1 cellular context compared by ENCODE assay signal in the genomic region with DNA sequence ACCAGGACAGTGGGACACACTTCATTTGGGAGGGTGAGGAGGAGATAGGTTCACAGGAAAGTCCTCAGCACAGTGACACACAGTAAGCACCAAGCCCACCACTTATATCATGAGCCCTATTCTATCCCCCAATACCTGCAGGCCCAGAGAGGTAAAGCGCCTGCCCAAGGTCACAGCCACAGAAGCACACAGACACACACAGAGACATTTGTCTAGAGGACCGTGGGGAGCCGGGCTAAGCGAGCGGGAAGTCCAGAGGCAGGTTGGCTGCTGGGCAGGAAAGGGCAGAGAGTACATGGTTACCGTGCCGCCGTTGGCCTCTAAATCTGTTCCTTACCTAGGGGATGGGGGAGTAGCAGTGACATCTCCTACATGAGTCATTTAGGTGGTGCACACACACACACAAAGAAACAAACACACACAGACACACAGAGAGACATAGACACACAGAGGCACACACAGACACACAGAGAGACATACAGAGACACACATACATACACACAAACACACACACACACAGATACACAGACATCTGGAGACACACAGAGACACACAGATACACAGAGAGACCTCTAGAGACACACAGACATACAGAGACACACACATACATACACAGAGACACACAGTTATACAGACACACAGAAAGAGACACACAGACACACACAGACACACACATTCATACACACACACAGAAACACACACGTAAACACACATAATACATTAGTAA.
TF ChIP-seq lines count a peak whose summit lies in the region.

No MANE protein-coding gene starts in this region.

TF ChIP-seq in K562, 482 proteins besides CTCF, POLR2A, EP300 and RAD21 (continued from another document and continues in another):
- TF ChIP-seq, protein P1, sequence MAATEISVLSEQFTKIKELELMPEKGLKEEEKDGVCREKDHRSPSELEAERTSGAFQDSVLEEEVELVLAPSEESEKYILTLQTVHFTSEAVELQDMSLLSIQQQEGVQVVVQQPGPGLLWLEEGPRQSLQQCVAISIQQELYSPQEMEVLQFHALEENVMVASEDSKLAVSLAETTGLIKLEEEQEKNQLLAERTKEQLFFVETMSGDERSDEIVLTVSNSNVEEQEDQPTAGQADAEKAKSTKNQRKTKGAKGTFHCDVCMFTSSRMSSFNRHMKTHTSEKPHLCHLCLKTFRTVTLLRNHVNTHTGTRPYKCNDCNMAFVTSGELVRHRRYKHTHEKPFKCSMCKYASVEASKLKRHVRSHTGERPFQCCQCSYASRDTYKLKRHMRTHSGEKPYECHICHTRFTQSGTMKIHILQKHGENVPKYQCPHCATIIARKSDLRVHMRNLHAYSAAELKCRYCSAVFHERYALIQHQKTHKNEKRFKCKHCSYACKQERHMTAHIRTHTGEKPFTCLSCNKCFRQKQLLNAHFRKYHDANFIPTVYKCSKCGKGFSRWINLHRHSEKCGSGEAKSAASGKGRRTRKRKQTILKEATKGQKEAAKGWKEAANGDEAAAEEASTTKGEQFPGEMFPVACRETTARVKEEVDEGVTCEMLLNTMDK (IDR thresholded peaks at IDR 0.05; ENCODE audit: borderline replicate concordance, insufficient read depth, low read depth, low read length, poor library complexity, severe bottlenecking): no peak
- TF ChIP-seq TGIF2 (CRISPR knock-in tag; IDR thresholded peaks at IDR 0.05) (no peak), IFI16 (CRISPR knock-in tag; IDR thresholded peaks at IDR 0.05) (no peak), TEAD1 (CRISPR knock-in tag; IDR thresholded peaks at IDR 0.05) (no peak), HDAC3 (IDR thresholded peaks at IDR 0.05; ENCODE audit: borderline replicate concordance, partially characterized antibody) (no peak), ETV1 (tag; conservative IDR thresholded peaks at IDR 0.05; ENCODE audit: low read depth) (no peak), GABPA (tag; conservative IDR thresholded peaks at IDR 0.05; ENCODE audit: low read depth) (no peak), RFX1 (IDR thresholded peaks at IDR 0.05) (no peak), KAT7 (CRISPR knock-in tag; IDR thresholded peaks at IDR 0.05; ENCODE audit: borderline replicate concordance) (no peak), NCOA4 (IDR thresholded peaks at IDR 0.05; ENCODE audit: partially characterized antibody) (no peak), ZSCAN32 (CRISPR knock-in tag; IDR thresholded peaks at IDR 0.05) (no peak), EZH2 (IDR thresholded peaks at IDR 0.05; ENCODE audit: borderline replicate concordance, low read depth, low read length) (no peak), ZNF57 (CRISPR knock-in tag; IDR thresholded peaks at IDR 0.05) (no peak), CCNT2 (IDR thresholded peaks at IDR 0.05; ENCODE audit: borderline replicate concordance, extremely low read depth, insufficient read length, low read depth, low read length) (no peak), JUNB (CRISPR knock-in tag; conservative IDR thresholded peaks at IDR 0.05) (no peak), CXXC5 (CRISPR knock-in tag; IDR thresholded peaks at IDR 0.05) (no peak), MAZ (CRISPR knock-in tag; conservative IDR thresholded peaks at IDR 0.05 in 1 of 2, IDR thresholded peaks at IDR 0.05 in 1 of 2) (no peak), ZNF165 (CRISPR knock-in tag; IDR thresholded peaks at IDR 0.05; ENCODE audit: borderline replicate concordance) (no peak), FOXK2 (conservative IDR thresholded peaks at IDR 0.05 in 1 of 2, IDR thresholded peaks at IDR 0.05 in 1 of 2; ENCODE audit: low read depth in 2 of 2) (0 out of 4 replicates have a peak, but pooled peaks have one; percentile 37 to 66), HOXB6 (CRISPR knock-in tag; IDR thresholded peaks at IDR 0.05; ENCODE audit: borderline replicate concordance) (no peak), ZNF140 (CRISPR knock-in tag; IDR thresholded peaks at IDR 0.05) (no peak)
- TF ChIP-seq, protein P2, sequence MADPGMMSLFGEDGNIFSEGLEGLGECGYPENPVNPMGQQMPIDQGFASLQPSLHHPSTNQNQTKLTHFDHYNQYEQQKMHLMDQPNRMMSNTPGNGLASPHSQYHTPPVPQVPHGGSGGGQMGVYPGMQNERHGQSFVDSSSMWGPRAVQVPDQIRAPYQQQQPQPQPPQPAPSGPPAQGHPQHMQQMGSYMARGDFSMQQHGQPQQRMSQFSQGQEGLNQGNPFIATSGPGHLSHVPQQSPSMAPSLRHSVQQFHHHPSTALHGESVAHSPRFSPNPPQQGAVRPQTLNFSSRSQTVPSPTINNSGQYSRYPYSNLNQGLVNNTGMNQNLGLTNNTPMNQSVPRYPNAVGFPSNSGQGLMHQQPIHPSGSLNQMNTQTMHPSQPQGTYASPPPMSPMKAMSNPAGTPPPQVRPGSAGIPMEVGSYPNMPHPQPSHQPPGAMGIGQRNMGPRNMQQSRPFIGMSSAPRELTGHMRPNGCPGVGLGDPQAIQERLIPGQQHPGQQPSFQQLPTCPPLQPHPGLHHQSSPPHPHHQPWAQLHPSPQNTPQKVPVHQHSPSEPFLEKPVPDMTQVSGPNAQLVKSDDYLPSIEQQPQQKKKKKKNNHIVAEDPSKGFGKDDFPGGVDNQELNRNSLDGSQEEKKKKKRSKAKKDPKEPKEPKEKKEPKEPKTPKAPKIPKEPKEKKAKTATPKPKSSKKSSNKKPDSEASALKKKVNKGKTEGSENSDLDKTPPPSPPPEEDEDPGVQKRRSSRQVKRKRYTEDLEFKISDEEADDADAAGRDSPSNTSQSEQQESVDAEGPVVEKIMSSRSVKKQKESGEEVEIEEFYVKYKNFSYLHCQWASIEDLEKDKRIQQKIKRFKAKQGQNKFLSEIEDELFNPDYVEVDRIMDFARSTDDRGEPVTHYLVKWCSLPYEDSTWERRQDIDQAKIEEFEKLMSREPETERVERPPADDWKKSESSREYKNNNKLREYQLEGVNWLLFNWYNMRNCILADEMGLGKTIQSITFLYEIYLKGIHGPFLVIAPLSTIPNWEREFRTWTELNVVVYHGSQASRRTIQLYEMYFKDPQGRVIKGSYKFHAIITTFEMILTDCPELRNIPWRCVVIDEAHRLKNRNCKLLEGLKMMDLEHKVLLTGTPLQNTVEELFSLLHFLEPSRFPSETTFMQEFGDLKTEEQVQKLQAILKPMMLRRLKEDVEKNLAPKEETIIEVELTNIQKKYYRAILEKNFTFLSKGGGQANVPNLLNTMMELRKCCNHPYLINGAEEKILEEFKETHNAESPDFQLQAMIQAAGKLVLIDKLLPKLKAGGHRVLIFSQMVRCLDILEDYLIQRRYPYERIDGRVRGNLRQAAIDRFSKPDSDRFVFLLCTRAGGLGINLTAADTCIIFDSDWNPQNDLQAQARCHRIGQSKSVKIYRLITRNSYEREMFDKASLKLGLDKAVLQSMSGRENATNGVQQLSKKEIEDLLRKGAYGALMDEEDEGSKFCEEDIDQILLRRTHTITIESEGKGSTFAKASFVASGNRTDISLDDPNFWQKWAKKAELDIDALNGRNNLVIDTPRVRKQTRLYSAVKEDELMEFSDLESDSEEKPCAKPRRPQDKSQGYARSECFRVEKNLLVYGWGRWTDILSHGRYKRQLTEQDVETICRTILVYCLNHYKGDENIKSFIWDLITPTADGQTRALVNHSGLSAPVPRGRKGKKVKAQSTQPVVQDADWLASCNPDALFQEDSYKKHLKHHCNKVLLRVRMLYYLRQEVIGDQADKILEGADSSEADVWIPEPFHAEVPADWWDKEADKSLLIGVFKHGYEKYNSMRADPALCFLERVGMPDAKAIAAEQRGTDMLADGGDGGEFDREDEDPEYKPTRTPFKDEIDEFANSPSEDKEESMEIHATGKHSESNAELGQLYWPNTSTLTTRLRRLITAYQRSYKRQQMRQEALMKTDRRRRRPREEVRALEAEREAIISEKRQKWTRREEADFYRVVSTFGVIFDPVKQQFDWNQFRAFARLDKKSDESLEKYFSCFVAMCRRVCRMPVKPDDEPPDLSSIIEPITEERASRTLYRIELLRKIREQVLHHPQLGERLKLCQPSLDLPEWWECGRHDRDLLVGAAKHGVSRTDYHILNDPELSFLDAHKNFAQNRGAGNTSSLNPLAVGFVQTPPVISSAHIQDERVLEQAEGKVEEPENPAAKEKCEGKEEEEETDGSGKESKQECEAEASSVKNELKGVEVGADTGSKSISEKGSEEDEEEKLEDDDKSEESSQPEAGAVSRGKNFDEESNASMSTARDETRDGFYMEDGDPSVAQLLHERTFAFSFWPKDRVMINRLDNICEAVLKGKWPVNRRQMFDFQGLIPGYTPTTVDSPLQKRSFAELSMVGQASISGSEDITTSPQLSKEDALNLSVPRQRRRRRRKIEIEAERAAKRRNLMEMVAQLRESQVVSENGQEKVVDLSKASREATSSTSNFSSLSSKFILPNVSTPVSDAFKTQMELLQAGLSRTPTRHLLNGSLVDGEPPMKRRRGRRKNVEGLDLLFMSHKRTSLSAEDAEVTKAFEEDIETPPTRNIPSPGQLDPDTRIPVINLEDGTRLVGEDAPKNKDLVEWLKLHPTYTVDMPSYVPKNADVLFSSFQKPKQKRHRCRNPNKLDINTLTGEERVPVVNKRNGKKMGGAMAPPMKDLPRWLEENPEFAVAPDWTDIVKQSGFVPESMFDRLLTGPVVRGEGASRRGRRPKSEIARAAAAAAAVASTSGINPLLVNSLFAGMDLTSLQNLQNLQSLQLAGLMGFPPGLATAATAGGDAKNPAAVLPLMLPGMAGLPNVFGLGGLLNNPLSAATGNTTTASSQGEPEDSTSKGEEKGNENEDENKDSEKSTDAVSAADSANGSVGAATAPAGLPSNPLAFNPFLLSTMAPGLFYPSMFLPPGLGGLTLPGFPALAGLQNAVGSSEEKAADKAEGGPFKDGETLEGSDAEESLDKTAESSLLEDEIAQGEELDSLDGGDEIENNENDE (IDR thresholded peaks at IDR 0.05; ENCODE audit: low read depth, low read length): no peak
- TF ChIP-seq, protein P3, sequence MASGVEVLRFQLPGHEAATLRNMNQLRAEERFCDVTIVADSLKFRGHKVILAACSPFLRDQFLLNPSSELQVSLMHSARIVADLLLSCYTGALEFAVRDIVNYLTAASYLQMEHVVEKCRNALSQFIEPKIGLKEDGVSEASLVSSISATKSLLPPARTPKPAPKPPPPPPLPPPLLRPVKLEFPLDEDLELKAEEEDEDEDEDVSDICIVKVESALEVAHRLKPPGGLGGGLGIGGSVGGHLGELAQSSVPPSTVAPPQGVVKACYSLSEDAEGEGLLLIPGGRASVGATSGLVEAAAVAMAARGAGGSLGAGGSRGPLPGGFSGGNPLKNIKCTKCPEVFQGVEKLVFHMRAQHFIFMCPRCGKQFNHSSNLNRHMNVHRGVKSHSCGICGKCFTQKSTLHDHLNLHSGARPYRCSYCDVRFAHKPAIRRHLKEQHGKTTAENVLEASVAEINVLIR (CRISPR knock-in tag; IDR thresholded peaks at IDR 0.05): no peak
- TF ChIP-seq, protein P4, sequence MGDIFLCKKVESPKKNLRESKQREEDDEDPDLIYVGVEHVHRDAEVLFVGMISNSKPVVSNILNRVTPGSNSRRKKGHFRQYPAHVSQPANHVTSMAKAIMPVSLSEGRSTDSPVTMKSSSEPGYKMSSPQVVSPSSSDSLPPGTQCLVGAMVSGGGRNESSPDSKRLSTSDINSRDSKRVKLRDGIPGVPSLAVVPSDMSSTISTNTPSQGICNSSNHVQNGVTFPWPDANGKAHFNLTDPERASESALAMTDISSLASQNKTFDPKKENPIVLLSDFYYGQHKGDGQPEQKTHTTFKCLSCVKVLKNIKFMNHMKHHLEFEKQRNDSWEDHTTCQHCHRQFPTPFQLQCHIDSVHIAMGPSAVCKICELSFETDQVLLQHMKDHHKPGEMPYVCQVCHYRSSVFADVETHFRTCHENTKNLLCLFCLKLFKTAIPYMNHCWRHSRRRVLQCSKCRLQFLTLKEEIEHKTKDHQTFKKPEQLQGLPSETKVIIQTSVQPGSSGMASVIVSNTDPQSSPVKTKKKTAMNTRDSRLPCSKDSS (IDR thresholded peaks at IDR 0.05; ENCODE audit: low read depth, partially characterized antibody): peak; percentile 11
- TF ChIP-seq, protein P5, sequence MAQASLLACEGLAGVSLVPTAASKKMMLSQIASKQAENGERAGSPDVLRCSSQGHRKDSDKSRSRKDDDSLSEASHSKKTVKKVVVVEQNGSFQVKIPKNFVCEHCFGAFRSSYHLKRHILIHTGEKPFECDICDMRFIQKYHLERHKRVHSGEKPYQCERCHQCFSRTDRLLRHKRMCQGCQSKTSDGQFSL (CRISPR knock-in tag; IDR thresholded peaks at IDR 0.05): no peak
- TF ChIP-seq, protein P5 (tag; IDR thresholded peaks at IDR 0.05): no peak
- TF ChIP-seq, protein P6, sequence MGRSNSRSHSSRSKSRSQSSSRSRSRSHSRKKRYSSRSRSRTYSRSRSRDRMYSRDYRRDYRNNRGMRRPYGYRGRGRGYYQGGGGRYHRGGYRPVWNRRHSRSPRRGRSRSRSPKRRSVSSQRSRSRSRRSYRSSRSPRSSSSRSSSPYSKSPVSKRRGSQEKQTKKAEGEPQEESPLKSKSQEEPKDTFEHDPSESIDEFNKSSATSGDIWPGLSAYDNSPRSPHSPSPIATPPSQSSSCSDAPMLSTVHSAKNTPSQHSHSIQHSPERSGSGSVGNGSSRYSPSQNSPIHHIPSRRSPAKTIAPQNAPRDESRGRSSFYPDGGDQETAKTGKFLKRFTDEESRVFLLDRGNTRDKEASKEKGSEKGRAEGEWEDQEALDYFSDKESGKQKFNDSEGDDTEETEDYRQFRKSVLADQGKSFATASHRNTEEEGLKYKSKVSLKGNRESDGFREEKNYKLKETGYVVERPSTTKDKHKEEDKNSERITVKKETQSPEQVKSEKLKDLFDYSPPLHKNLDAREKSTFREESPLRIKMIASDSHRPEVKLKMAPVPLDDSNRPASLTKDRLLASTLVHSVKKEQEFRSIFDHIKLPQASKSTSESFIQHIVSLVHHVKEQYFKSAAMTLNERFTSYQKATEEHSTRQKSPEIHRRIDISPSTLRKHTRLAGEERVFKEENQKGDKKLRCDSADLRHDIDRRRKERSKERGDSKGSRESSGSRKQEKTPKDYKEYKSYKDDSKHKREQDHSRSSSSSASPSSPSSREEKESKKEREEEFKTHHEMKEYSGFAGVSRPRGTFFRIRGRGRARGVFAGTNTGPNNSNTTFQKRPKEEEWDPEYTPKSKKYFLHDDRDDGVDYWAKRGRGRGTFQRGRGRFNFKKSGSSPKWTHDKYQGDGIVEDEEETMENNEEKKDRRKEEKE (IDR thresholded peaks at IDR 0.05; ENCODE audit: borderline replicate concordance in 1 of 2, control insufficient read depth in 1 of 2, low read depth in 2 of 2, low read length in 1 of 2): peak in 1 of 2 experiments; percentile 37; a peak in 1 of 4 replicates
- TF ChIP-seq, protein P7, sequence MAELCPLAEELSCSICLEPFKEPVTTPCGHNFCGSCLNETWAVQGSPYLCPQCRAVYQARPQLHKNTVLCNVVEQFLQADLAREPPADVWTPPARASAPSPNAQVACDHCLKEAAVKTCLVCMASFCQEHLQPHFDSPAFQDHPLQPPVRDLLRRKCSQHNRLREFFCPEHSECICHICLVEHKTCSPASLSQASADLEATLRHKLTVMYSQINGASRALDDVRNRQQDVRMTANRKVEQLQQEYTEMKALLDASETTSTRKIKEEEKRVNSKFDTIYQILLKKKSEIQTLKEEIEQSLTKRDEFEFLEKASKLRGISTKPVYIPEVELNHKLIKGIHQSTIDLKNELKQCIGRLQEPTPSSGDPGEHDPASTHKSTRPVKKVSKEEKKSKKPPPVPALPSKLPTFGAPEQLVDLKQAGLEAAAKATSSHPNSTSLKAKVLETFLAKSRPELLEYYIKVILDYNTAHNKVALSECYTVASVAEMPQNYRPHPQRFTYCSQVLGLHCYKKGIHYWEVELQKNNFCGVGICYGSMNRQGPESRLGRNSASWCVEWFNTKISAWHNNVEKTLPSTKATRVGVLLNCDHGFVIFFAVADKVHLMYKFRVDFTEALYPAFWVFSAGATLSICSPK (IDR thresholded peaks at IDR 0.05; ENCODE audit: borderline replicate concordance): no peak
